Comparison of ENCODE assay signal across 1 cellular context in the genomic region with DNA sequence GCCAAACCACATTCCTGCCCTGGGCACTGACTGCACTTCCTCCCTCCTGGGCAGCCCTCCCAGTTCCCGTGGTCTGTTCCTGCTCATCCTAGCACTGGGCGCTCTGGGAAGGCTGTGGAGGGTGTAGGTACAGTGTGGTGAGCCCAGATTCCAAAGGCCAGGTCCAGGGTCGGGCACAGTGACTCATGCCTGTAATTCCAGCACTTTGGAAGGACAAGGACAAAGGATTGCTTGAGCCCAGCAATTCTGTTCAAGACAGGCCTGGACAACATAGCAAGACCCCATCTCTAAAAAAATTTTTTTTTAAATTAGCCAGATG.
TF ChIP-seq lines count a peak whose summit lies in the region.

No MANE protein-coding gene starts in this region.

TF ChIP-seq in liver, 16 proteins besides CTCF, POLR2A, EP300 and RAD21 (continued from another document):
- peak; percentile 43 for TF ChIP-seq FOXA2 (IDR thresholded peaks at IDR 0.05)
- peak in 1 of 2 donors; percentile 65 for TF ChIP-seq GABPA (IDR thresholded peaks at IDR 0.05 in 1 of 2, conservative IDR thresholded peaks at IDR 0.05 in 1 of 2)
